9 cellular contexts compared by ENCODE assay signal in genomic region chr11:130671801-130672700, GRCh38.
DNase-seq lines count a peak whose midpoint lies in the region; ATAC-seq, FAIRE-seq and TF ChIP-seq lines count a peak whose summit lies in the region.
"Had no signal": no experiment of that assay in that cellular context is flagged by ENCODE, and none has a peak within 500 bp of the region (broad histone marks: within the 10 kb centered on the region; RNA-seq: fewer than 3 reads in every experiment).

No MANE protein-coding gene starts in this region.

- H4K20me1 ChIP-seq in keratinocyte (ENCODE audit: control insufficient read depth, extremely low read depth, insufficient read depth, low read length): no peaks in the 10 kb centered on the region

- peaks cover 53% of the 10 kb centered on the region for H3K4me1 Mint-ChIP-seq in brain

- TF ChIP-seq CTCF in brain (conservative IDR thresholded peaks at IDR 0.05) (no peak), keratinocyte (optimal IDR thresholded peaks at IDR 0.05 in 1 of 3, IDR thresholded peaks at IDR 0.05 in 1 of 3, conservative IDR thresholded peaks at IDR 0.05 in 1 of 3; ENCODE audit: extremely low read depth in 1 of 3, insufficient read depth in 2 of 3, low read length in 3 of 3) (no peak), stomach (IDR thresholded peaks at IDR 0.05) (no peak)

- no peak overlapping the region for H2AFZ ChIP-seq in keratinocyte (ENCODE audit: control insufficient read depth, low read length)

- no peak overlapping the region for H3K9ac ChIP-seq in keratinocyte (ENCODE audit: control insufficient read depth, extremely low read depth, insufficient read depth, low read length)

- H3K4me3 Mint-ChIP-seq in brain: peak overlapping the region in 1 of 5 experiments; percentile 44

- no peaks in the 10 kb centered on the region for H3K36me3 ChIP-seq in keratinocyte (ENCODE audit: control insufficient read depth in 2 of 2, extremely low read depth in 1 of 2, insufficient read depth in 2 of 2, low read length in 2 of 2)
- no peaks in the 10 kb centered on the region for H3K36me3 ChIP-seq in stomach

- TF ChIP-seq POLR2A in stomach (IDR thresholded peaks at IDR 0.05): no peak

- no peak for ATAC-seq in HG03095 (IDR thresholded peaks at IDR 0.05; ENCODE audit: unreplicated experiment)

- TF ChIP-seq EP300 in stomach (IDR thresholded peaks at IDR 0.05): no peak

- H3K27ac ChIP-seq in keratinocyte (ENCODE audit: control insufficient read depth, insufficient read depth, low read length): no peak overlapping the region
- H3K27ac ChIP-seq in stomach: peak overlapping the region in 3 of 5 donors; percentile 27 to 75 (median 66)

- dilution Hi-C loops in keratinocyte (cut with MboI; ENCODE audit: extremely low pct_ligation_motif_present, low sequenced_read_pairs): no loop called here

- no peak overlapping the region for H3K4me2 ChIP-seq in keratinocyte (ENCODE audit: control insufficient read depth, extremely low read depth, insufficient read depth, low read depth, low read length)

- H3K27ac Mint-ChIP-seq in brain: peak overlapping the region in 4 of 5 experiments; percentile 32 to 95 (median 86)

- intact Hi-C loops in stomach (cut with DNase I; ENCODE audit: low total_unique reads): no loop called here

- H3K9me3 Mint-ChIP-seq in brain: peaks cover under 1 to 7% (median under 1%) of the 10 kb centered on the region in 5 experiments

- DNase-seq in HT-29 (ENCODE audit: low spot score) (peak; percentile 18), keratinocyte (ENCODE audit: low read depth, low spot score) (no peak), stomach (peak; percentile 49), NCI-H510A (lab: John Stamatoyannopoulos, UW) (no peak)
- no peak for DNase-seq in activated CD8-positive, alpha-beta memory T cell treated with anti-CD3 and anti-CD28 coated beads, Interleukin-2, amount 50 U/mL, for 48 hours
- DNase-seq in activated naive CD4-positive, alpha-beta T cell treated with anti-CD3 and anti-CD28 coated beads, Interleukin-2, amount 50 U/mL, for 16 hours: no peak
- DNase-seq: activated CD4-positive, alpha-beta T cell treated with anti-CD3 and anti-CD28 coated beads for 1 hour had no signal

- no peaks in the 10 kb centered on the region for H3K9me1 ChIP-seq in keratinocyte (ENCODE audit: control insufficient read depth, extremely low read depth, insufficient read depth, low read length)

- no peaks in the 10 kb centered on the region for H3K27me3 ChIP-seq in keratinocyte (ENCODE audit: control insufficient read depth, extremely low read depth, insufficient read depth, low read length)
- H3K27me3 ChIP-seq in stomach: no peaks in the 10 kb centered on the region

- peaks cover 3% of the 10 kb centered on the region for H3K27me3 Mint-ChIP-seq in brain

- H3K9me3 ChIP-seq in keratinocyte (ENCODE audit: control insufficient read depth, low read depth, low read length): no peaks in the 10 kb centered on the region
- no peaks in the 10 kb centered on the region for H3K9me3 ChIP-seq in stomach

- H3K4me3 ChIP-seq in keratinocyte (ENCODE audit: control insufficient read depth in 2 of 3, extremely low read depth in 1 of 3, insufficient read depth in 2 of 3, low read depth in 1 of 3, low read length in 3 of 3) (no peak overlapping the region), stomach (no peak overlapping the region)

- H3K79me2 ChIP-seq in keratinocyte (ENCODE audit: control insufficient read depth, insufficient read depth, low read length): no peaks in the 10 kb centered on the region

- H3K4me1 ChIP-seq in keratinocyte (ENCODE audit: control insufficient read depth, extremely low read depth, insufficient read depth, low read length) (peaks cover 8% of the 10 kb centered on the region), stomach (peaks cover 0 to 38% (median 19%) of the 10 kb centered on the region in 4 donors)

- 56 to 72% (median 66%) methylated on average over 14 of the region's 14 CpGs for WGBS in stomach, 5 donors

- FAIRE-seq in keratinocyte (lab: Jason Lieb, UNC): peak; percentile 63

- H3K36me3 Mint-ChIP-seq in brain: no peaks in the 10 kb centered on the region

Comparison
In these comparisons a context has a peak if more than half of its experiments do, and no peak if none do; other contexts are left out.
1. DNase-seq: peak in HT-29 (single experiment) and stomach (single experiment); none in keratinocyte (single experiment), activated CD8-positive, alpha-beta memory T cell treated with anti-CD3 and anti-CD28 coated beads, Interleukin-2, amount 50 U/mL, for 48 hours (single experiment), activated naive CD4-positive, alpha-beta T cell treated with anti-CD3 and anti-CD28 coated beads, Interleukin-2, amount 50 U/mL, for 16 hours (single experiment) and NCI-H510A (single experiment).